9 cellular contexts compared by ENCODE assay signal in genomic region chr19:45952691-45953505, GRCh38. TPM values are rescaled to one million over a fixed set of nuclear protein-coding genes. Genes with fewer than 3 reads are reported as not detected.
DNase-seq lines count a peak whose midpoint lies in the region; ATAC-seq and TF ChIP-seq lines count a peak whose summit lies in the region.
"Had no signal": no experiment of that assay in that cellular context is flagged by ENCODE, and none has a peak within 500 bp of the region (broad histone marks: within the 10 kb centered on the region; RNA-seq: fewer than 3 reads in every experiment).

No MANE protein-coding gene starts in this region.

- no peaks in the 10 kb centered on the region for H3K27me3 ChIP-seq in Peyer's patch

- ATAC-seq in GM19397 (IDR thresholded peaks at IDR 0.05; ENCODE audit: unreplicated experiment) (no peak), HG02678 (IDR thresholded peaks at IDR 0.05; ENCODE audit: unreplicated experiment) (no peak)

- peak overlapping the region in 3 of 4 donors; percentile 18 to 29 (median 25) for H3K4me3 ChIP-seq in Peyer's patch

- DNase-seq in SIG-M5 treated with dmso at 0.1 percent for 504 hours (lab: John Stamatoyannopoulos, UW; ENCODE audit: unreplicated experiment) (peak; percentile 63), SIG-M5 (lab: John Stamatoyannopoulos, UW) (no peak), Peyer's patch (peak in 1 of 3 donors; percentile 56), astrocyte of the hippocampus (ENCODE audit: low read depth, low spot score) (peak; percentile 70), iPS-NIHi11 (ENCODE audit: low spot score) (peak; percentile 92)
- peak; percentile 22 for DNase-seq in stimulated activated CD8-positive, alpha-beta memory T cell treated with anti-CD3 and anti-CD28 coated beads, Interleukin-15, amount 100 ng/mL, for 24 hours (ENCODE audit: low read depth)

- no peak overlapping the region for H3K27ac ChIP-seq in Peyer's patch

- peaks cover 0 to 7% (median 0%) of the 10 kb centered on the region in 4 donors for H3K9me3 ChIP-seq in Peyer's patch

- no peak for TF ChIP-seq POLR2A in Peyer's patch (IDR thresholded peaks at IDR 0.05)

- H3K4me1 ChIP-seq in Peyer's patch = peaks cover 0 to 7% (median 3%) of the 10 kb centered on the region in 4 donors

- no peaks in the 10 kb centered on the region for H3K36me3 ChIP-seq in Peyer's patch

- no peak for TF ChIP-seq CTCF in Peyer's patch (IDR thresholded peaks at IDR 0.05)

RNA-seq across cellular contexts. Expression of gene NOVA2, which starts 20.8 kb away (rescaled TPM):
- 1 to 10 TPM in 2 of 4 donors, under 1 TPM in 2; 0.53 to 4.1 (median 1.5) TPM for total RNA-seq in Peyer's patch

RNA-seq across cellular contexts. Expression of gene NANOS2, which starts 38.3 kb away (rescaled TPM):
- total RNA-seq in Peyer's patch = not detected
- total RNA-seq: dermis microvascular lymphatic vessel endothelial cell had no signal

RNA-seq across cellular contexts. Expression of gene CCDC61, which starts 42.4 kb away (rescaled TPM):
- total RNA-seq in Peyer's patch = 10 to 100 TPM in 2 of 4 donors, 1 to 10 TPM in 2; 7.4 to 16.5 (median 10.8) TPM

RNA-seq across cellular contexts. Expression of gene MYPOP, which starts 50.5 kb away (rescaled TPM):
- total RNA-seq in Peyer's patch = 10 to 100 TPM in 3 of 4 donors, 1 to 10 TPM in 1; 4.1 to 17.7 (median 14.2) TPM
